In the genomic region with DNA sequence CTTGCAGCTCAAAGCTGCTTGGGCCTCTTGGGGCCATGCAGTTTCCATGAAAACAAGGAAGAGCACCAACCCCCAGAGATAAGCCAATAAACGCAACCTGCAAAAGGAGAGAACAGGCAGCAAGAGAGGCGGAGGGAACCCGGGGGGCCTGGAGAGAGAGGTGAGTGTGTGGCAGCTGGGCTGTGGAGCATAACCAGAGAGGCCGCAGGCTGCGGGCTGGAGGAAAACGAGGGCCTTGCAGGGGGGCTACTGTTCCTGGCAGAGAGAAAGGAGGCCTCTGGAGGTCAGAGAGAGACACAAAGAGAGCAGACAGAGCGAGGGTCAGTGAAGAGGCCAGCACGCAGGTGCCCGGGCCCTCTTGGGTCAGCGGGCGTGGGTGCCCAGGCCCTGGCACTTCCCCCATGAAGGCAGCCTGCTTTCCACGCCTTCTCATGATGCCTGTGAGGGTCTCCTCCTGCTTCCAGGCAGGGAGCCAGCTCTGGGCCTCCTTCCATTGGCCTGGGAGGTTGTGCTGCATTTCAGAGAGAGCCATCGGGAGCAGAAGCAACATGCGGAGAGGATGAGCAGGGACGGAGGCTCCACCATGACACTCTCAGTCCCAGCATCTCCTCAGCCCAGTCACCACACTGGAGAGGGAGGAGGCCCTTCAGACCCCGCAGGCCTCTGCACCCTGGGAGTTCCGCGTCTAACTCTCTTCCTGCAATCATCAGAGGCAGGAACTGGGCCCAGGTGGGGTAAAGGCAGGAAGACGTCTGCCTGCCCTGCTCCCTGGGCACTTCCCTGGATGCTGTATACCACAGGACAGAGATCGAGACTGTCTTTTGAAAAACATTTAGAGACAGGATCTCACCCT, we compare ENCODE assay signal across 8 cellular contexts. TPM values are rescaled to one million over a fixed set of nuclear protein-coding genes. Genes with fewer than 3 reads are reported as not detected.
DNase-seq lines count a peak whose midpoint lies in the region; ATAC-seq and TF ChIP-seq lines count a peak whose summit lies in the region.
"Not testable (repeated sequence)": the region's sequence is repeated elsewhere in the genome, so short reads cannot be mapped to it uniquely, and the experiment has no call there.

No MANE protein-coding gene starts in this region.

- WGBS in ectodermal cell, 2 experiments, result 43 to 52% methylated on average over 19 to 20 of the region's 20 CpGs

- H3K36me3 Mint-ChIP-seq in activated T-cell treated with anti-CD3 and anti-CD28 coated beads, Interleukin-2, amount 50 U/mL, for 72 hours (ENCODE audit: insufficient read depth in 2 of 2), result peaks cover 3 to 15% of the 10 kb centered on the region in 2 donors
- not testable (repeated sequence) for H3K36me3 Mint-ChIP-seq in progenitor cell of endocrine pancreas (ENCODE audit: insufficient read depth); type B pancreatic cell

- not testable (repeated sequence) for TF ChIP-seq CTCF in KMS-11 (conservative IDR thresholded peaks at IDR 0.05; ENCODE audit: low read depth, low read length); RWPE2 (IDR thresholded peaks at IDR 0.05; ENCODE audit: poor library complexity, severe bottlenecking); progenitor cell of endocrine pancreas (IDR thresholded peaks at IDR 0.05; ENCODE audit: unreplicated experiment); type B pancreatic cell (conservative IDR thresholded peaks at IDR 0.05)

- peak overlapping the region; percentile 96 for H3K27ac Mint-ChIP-seq in activated T-cell treated with anti-CD3 and anti-CD28 coated beads, Interleukin-2, amount 50 U/mL, for 72 hours
- H3K27ac Mint-ChIP-seq in progenitor cell of endocrine pancreas, result peak overlapping the region; percentile 49
- not testable (repeated sequence) for H3K27ac Mint-ChIP-seq in type B pancreatic cell

- H3K4me3 ChIP-seq in KMS-11 (IDR thresholded peaks at IDR 0.05; ENCODE audit: insufficient read depth, low read depth, low read length), result not testable (repeated sequence)
- peak overlapping the region; percentile 91 for H3K4me3 ChIP-seq in RWPE2 (ENCODE audit: severe bottlenecking)
- peak overlapping the region; percentile 26 for H3K4me3 ChIP-seq in ectodermal cell (ENCODE audit: insufficient read depth, low read depth, low read length)

- not testable (repeated sequence) for H3K27me3 Mint-ChIP-seq in activated T-cell treated with anti-CD3 and anti-CD28 coated beads, Interleukin-2, amount 50 U/mL, for 72 hours (ENCODE audit: low read depth); progenitor cell of endocrine pancreas; type B pancreatic cell

- H3K79me2 ChIP-seq in KMS-11 (ENCODE audit: insufficient read depth, low read depth), result peaks cover 63% of the 10 kb centered on the region

- peaks cover 43% of the 10 kb centered on the region for H3K4me1 Mint-ChIP-seq in activated T-cell treated with anti-CD3 and anti-CD28 coated beads, Interleukin-2, amount 50 U/mL, for 72 hours (ENCODE audit: low read depth)
- H3K4me1 Mint-ChIP-seq in progenitor cell of endocrine pancreas (ENCODE audit: low read depth), result peaks cover 10% of the 10 kb centered on the region
- not testable (repeated sequence) for H3K4me1 Mint-ChIP-seq in type B pancreatic cell (ENCODE audit: unreplicated experiment)

- not testable (repeated sequence) for H4K20me1 ChIP-seq in KMS-11 (ENCODE audit: insufficient read depth)

- not testable (repeated sequence) for H3K9me3 ChIP-seq in RWPE2 (ENCODE audit: severe bottlenecking); ectodermal cell (ENCODE audit: control insufficient read depth, low read length)

- H3K4me2 ChIP-seq in KMS-11, result peak overlapping the region; percentile 71

- not testable (repeated sequence) for H3K27me3 ChIP-seq in KMS-11 (ENCODE audit: insufficient read depth, low read depth); RWPE2 (ENCODE audit: insufficient read depth, poor library complexity, severe bottlenecking); ectodermal cell (ENCODE audit: control insufficient read depth, insufficient read depth, low read length, poor library complexity, severe bottlenecking)

- not testable (repeated sequence) for H3K36me3 ChIP-seq in KMS-11 (ENCODE audit: insufficient read depth); RWPE2 (ENCODE audit: low read depth); ectodermal cell (ENCODE audit: control insufficient read depth, insufficient read depth, low read length)

- not testable (repeated sequence) for H3K9me3 Mint-ChIP-seq in activated T-cell treated with anti-CD3 and anti-CD28 coated beads, Interleukin-2, amount 50 U/mL, for 72 hours; progenitor cell of endocrine pancreas (ENCODE audit: low read depth); type B pancreatic cell

- peak overlapping the region; percentile 87 for H3K9ac ChIP-seq in KMS-11

- H2AFZ ChIP-seq in KMS-11 (ENCODE audit: low read depth), result peak overlapping the region; percentile 40; the same call in 1 of the 2 replicates

- peaks cover 24% of the 10 kb centered on the region for H3K4me1 ChIP-seq in KMS-11 (ENCODE audit: low read depth, poor library complexity, severe bottlenecking)
- not testable (repeated sequence) for H3K4me1 ChIP-seq in RWPE2 (ENCODE audit: insufficient read depth, poor library complexity, severe bottlenecking); ectodermal cell (ENCODE audit: control insufficient read depth, insufficient read depth, low read length)

- H3K4me3 Mint-ChIP-seq in activated T-cell treated with anti-CD3 and anti-CD28 coated beads, Interleukin-2, amount 50 U/mL, for 72 hours, result peak overlapping the region; percentile 88 to 92
- H3K4me3 Mint-ChIP-seq in progenitor cell of endocrine pancreas (ENCODE audit: low read depth) (peak overlapping the region; percentile 68), type B pancreatic cell (peak overlapping the region; percentile 86)

- not testable (repeated sequence) for ATAC-seq in RWPE2 (ENCODE audit: low read depth); activated T-cell treated with anti-CD3 and anti-CD28 coated beads, Interleukin-2, amount 50 U/mL, for 72 hours (replicated peaks in 1 of 2)

- H3K27ac ChIP-seq in KMS-11 (peak overlapping the region; percentile 55; the same call in 1 of the 2 replicates), RWPE2 (ENCODE audit: poor library complexity, severe bottlenecking) (peak overlapping the region; percentile 59)
- H3K27ac ChIP-seq in ectodermal cell (ENCODE audit: insufficient read depth, low read depth, low read length, poor library complexity, severe bottlenecking), result not testable (repeated sequence)

- peak; percentile 13 for DNase-seq in EL
- not testable (repeated sequence) for DNase-seq in RWPE2 (ENCODE audit: low spot score); progenitor cell of endocrine pancreas (ENCODE audit: low spot score, unreplicated experiment); type B pancreatic cell (ENCODE audit: extremely low spot score, unreplicated experiment)
- peak; percentile 21 to 37 for DNase-seq in activated T-cell treated with anti-CD3 and anti-CD28 coated beads, Interleukin-2, amount 50 U/mL, for 72 hours
- peak; percentile 8 for DNase-seq in iris pigment epithelial cell (ENCODE audit: low read depth)

RNA-seq across cellular contexts. Expression of gene MZT2A, which starts 1.4 kb away (rescaled TPM):
- 100 to 1,000 TPM; 158 to 178 TPM for total RNA-seq in activated T-cell treated with anti-CD3 and anti-CD28 coated beads, Interleukin-2, amount 50 U/mL, for 72 hours
- polyA plus RNA-seq in ectodermal cell (2013, experiment 1 of 4), result 76.1 TPM
- 72.7 TPM for polyA plus RNA-seq in ectodermal cell (2013, experiment 2 of 4)
- 93.4 TPM for polyA plus RNA-seq in ectodermal cell (2013, experiment 3 of 4)
- 110 TPM for polyA plus RNA-seq in ectodermal cell (2013, experiment 4 of 4)
- total RNA-seq in progenitor cell of endocrine pancreas (69.5 and 84.9 TPM in 2 replicates), type B pancreatic cell (ENCODE audit: low replicate concordance) (94.9 and 117 TPM in 2 replicates)

RNA-seq across cellular contexts. Expression of gene TUBA3D, which starts 14.9 kb away (rescaled TPM):
- not detected for total RNA-seq in activated T-cell treated with anti-CD3 and anti-CD28 coated beads, Interleukin-2, amount 50 U/mL, for 72 hours
- polyA plus RNA-seq in ectodermal cell (2013, experiment 1 of 4), result not detected
- polyA plus RNA-seq in ectodermal cell (2013, experiment 2 of 4), result not detected
- polyA plus RNA-seq in ectodermal cell (2013, experiment 3 of 4), result not detected
- not detected for polyA plus RNA-seq in ectodermal cell (2013, experiment 4 of 4)
- not detected in 2 replicates for total RNA-seq in progenitor cell of endocrine pancreas
- total RNA-seq in type B pancreatic cell (ENCODE audit: low replicate concordance), result not detected in 2 replicates

RNA-seq across cellular contexts. Expression of gene CCDC74A, which starts 36.8 kb away (rescaled TPM):
- 1 to 10 TPM; 2.1 to 4.3 TPM for total RNA-seq in activated T-cell treated with anti-CD3 and anti-CD28 coated beads, Interleukin-2, amount 50 U/mL, for 72 hours
- 35.9 TPM for polyA plus RNA-seq in ectodermal cell (2013, experiment 1 of 4)
- 27.0 TPM for polyA plus RNA-seq in ectodermal cell (2013, experiment 2 of 4)
- polyA plus RNA-seq in ectodermal cell (2013, experiment 3 of 4), result 39.3 TPM
- 35.6 TPM for polyA plus RNA-seq in ectodermal cell (2013, experiment 4 of 4)
- 11.8 and 12.5 TPM in 2 replicates for total RNA-seq in progenitor cell of endocrine pancreas
- total RNA-seq in type B pancreatic cell (ENCODE audit: low replicate concordance), result 19.9 and 26.0 TPM in 2 replicates
